In genomic region chr5:73318308-73318719, GRCh38 we compare ENCODE assay signal across 2 cellular contexts.
TF ChIP-seq lines count a peak whose summit lies in the region.

No MANE protein-coding gene starts in this region.

TF ChIP-seq in SK-N-SH, 30 proteins besides CTCF, POLR2A, EP300 and RAD21 (continued from another document):
- TF ChIP-seq RXRA (IDR thresholded peaks at IDR 0.05; ENCODE audit: borderline replicate concordance, low read depth) (no peak), EZH2phosphoT487 (IDR thresholded peaks at IDR 0.05; ENCODE audit: borderline replicate concordance, low read depth) (no peak), NFIC (IDR thresholded peaks at IDR 0.05; ENCODE audit: borderline replicate concordance) (peak; percentile 42; the same call in 1 of the 2 replicates), TCF12 (IDR thresholded peaks at IDR 0.05) (peak; percentile 72)
- TF ChIP-seq, protein P1, sequence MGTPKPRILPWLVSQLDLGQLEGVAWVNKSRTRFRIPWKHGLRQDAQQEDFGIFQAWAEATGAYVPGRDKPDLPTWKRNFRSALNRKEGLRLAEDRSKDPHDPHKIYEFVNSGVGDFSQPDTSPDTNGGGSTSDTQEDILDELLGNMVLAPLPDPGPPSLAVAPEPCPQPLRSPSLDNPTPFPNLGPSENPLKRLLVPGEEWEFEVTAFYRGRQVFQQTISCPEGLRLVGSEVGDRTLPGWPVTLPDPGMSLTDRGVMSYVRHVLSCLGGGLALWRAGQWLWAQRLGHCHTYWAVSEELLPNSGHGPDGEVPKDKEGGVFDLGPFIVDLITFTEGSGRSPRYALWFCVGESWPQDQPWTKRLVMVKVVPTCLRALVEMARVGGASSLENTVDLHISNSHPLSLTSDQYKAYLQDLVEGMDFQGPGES (IDR thresholded peaks at IDR 0.05; ENCODE audit: low read depth, low read length), result no peak

TF ChIP-seq in SK-N-SH treated with all-trans-retinoic acid at 6 μM for 48 hours, 23 proteins besides CTCF, POLR2A, EP300 and RAD21 (continued from another document):
- TF ChIP-seq, protein P2, sequence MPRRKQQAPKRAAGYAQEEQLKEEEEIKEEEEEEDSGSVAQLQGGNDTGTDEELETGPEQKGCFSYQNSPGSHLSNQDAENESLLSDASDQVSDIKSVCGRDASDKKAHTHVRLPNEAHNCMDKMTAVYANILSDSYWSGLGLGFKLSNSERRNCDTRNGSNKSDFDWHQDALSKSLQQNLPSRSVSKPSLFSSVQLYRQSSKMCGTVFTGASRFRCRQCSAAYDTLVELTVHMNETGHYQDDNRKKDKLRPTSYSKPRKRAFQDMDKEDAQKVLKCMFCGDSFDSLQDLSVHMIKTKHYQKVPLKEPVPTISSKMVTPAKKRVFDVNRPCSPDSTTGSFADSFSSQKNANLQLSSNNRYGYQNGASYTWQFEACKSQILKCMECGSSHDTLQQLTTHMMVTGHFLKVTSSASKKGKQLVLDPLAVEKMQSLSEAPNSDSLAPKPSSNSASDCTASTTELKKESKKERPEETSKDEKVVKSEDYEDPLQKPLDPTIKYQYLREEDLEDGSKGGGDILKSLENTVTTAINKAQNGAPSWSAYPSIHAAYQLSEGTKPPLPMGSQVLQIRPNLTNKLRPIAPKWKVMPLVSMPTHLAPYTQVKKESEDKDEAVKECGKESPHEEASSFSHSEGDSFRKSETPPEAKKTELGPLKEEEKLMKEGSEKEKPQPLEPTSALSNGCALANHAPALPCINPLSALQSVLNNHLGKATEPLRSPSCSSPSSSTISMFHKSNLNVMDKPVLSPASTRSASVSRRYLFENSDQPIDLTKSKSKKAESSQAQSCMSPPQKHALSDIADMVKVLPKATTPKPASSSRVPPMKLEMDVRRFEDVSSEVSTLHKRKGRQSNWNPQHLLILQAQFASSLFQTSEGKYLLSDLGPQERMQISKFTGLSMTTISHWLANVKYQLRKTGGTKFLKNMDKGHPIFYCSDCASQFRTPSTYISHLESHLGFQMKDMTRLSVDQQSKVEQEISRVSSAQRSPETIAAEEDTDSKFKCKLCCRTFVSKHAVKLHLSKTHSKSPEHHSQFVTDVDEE (CRISPR knock-in tag; IDR thresholded peaks at IDR 0.05), result no peak
- TF ChIP-seq CSDC2 (CRISPR knock-in tag; IDR thresholded peaks at IDR 0.05), result no peak
- no peak for TF ChIP-seq SNAI2 (CRISPR knock-in tag; IDR thresholded peaks at IDR 0.05)
